Comparison of ENCODE assay signal across 18 cellular contexts in the genomic region with DNA sequence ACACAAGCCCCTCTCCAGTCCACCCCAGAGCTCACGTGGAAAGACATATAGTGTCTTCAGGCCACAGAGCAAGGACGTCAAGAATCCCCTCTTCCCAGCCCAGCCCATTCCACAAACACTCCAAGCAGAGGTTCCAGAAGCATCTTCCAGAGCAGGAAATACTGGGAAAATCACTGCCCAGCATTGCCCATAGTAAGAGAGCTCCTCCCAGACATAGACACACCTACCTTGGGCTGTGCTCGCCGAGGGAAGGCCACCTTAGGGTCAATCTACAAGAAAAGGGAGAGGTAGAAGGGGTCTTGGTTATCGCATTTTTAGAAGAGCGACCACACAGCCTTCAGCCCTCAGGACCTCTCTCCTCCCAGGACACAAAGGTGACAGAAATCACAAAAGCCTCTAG. TPM values are rescaled to one million over a fixed set of nuclear protein-coding genes. Genes with fewer than 3 reads are reported as not detected.
DNase-seq lines count a peak whose midpoint lies in the region; ATAC-seq and TF ChIP-seq lines count a peak whose summit lies in the region.
"Had no signal": no experiment of that assay in that cellular context is flagged by ENCODE, and none has a peak within 500 bp of the region (broad histone marks: within the 10 kb centered on the region; RNA-seq: fewer than 3 reads in every experiment).

No MANE protein-coding gene starts in this region.

- intact Hi-C loops in CD4-positive, alpha-beta T cell (cut with DNase I, micrococcal nuclease): no loop called here

- no peak overlapping the region for H3K27ac Mint-ChIP-seq in CD4-positive, alpha-beta T cell
- peak overlapping the region; percentile 96 to 100 (median 99) for H3K27ac Mint-ChIP-seq in brain
- peak overlapping the region; percentile 7 for H3K27ac Mint-ChIP-seq in mesothelial cell of epicardium
- peak overlapping the region; percentile 98 for H3K27ac Mint-ChIP-seq in progenitor cell of endocrine pancreas

- H3K27me3 Mint-ChIP-seq in CD4-positive, alpha-beta T cell: peaks cover 81% of the 10 kb centered on the region
- H3K27me3 Mint-ChIP-seq in brain: peaks cover 4% of the 10 kb centered on the region
- peaks cover 3% of the 10 kb centered on the region for H3K27me3 Mint-ChIP-seq in mesothelial cell of epicardium (ENCODE audit: low read depth)
- H3K27me3 Mint-ChIP-seq in progenitor cell of endocrine pancreas: no peaks in the 10 kb centered on the region

- POLR2A ChIA-PET in CD4-positive, alpha-beta T cell (lab: Charles Lee): no interaction called here

- no peaks in the 10 kb centered on the region for H3K36me3 Mint-ChIP-seq in CD4-positive, alpha-beta T cell (ENCODE audit: low read depth)
- H3K36me3 Mint-ChIP-seq in brain (peaks cover 22% of the 10 kb centered on the region), mesothelial cell of epicardium (peaks cover 10% of the 10 kb centered on the region), progenitor cell of endocrine pancreas (ENCODE audit: insufficient read depth) (peaks cover 26% of the 10 kb centered on the region)

- CTCF ChIA-PET in CD4-positive, alpha-beta T cell (lab: Charles Lee): no interaction called here

- peaks cover 6% of the 10 kb centered on the region for H3K4me1 Mint-ChIP-seq in CD4-positive, alpha-beta T cell (ENCODE audit: low read depth)
- peaks cover 83% of the 10 kb centered on the region for H3K4me1 Mint-ChIP-seq in brain
- peaks cover 28% of the 10 kb centered on the region for H3K4me1 Mint-ChIP-seq in mesothelial cell of epicardium
- H3K4me1 Mint-ChIP-seq in progenitor cell of endocrine pancreas (ENCODE audit: low read depth): peaks cover 64% of the 10 kb centered on the region

- H3K9me3 Mint-ChIP-seq in CD4-positive, alpha-beta T cell: no peaks in the 10 kb centered on the region
- no peaks in the 10 kb centered on the region for H3K9me3 Mint-ChIP-seq in brain
- H3K9me3 Mint-ChIP-seq in mesothelial cell of epicardium: no peaks in the 10 kb centered on the region
- H3K9me3 Mint-ChIP-seq in progenitor cell of endocrine pancreas (ENCODE audit: low read depth): no peaks in the 10 kb centered on the region

- DNase-seq in CD4-positive, alpha-beta T cell: no peak
- no peak for DNase-seq in mesothelial cell of epicardium (ENCODE audit: low spot score in 2 of 2, unreplicated experiment in 2 of 2)
- no peak for DNase-seq in progenitor cell of endocrine pancreas (ENCODE audit: low spot score, unreplicated experiment)
- no peak for DNase-seq in HCEC 1CT
- DNase-seq in T-helper 1 cell: no peak
- DNase-seq: BE2C, Kasumi-1, MG63, NCI-H1417, NCI-H1694 treated with DMSO at 0.1 percent for 48 hours, NCI-H2081 treated with DMSO at 0.1 percent for 48 hours, NCI-H2171 treated with DMSO at 0.1 percent for 48 hours, NCI-H524 treated with DMSO at 0.1 percent for 48 hours had no signal

- peaks cover 79% of the 10 kb centered on the region for H3K27me3 ChIP-seq in CD4-positive, alpha-beta T cell (ENCODE audit: control insufficient read depth, insufficient read depth, low read length)

- H3K4me3 Mint-ChIP-seq in CD4-positive, alpha-beta T cell: peak overlapping the region; percentile 34
- H3K4me3 Mint-ChIP-seq in brain (peak overlapping the region; percentile 25 to 93 (median 49)), mesothelial cell of epicardium (no peak overlapping the region), progenitor cell of endocrine pancreas (ENCODE audit: low read depth) (peak overlapping the region; percentile 5)

- H3K9me3 ChIP-seq in CD4-positive, alpha-beta T cell (ENCODE audit: control insufficient read depth, low read length): no peaks in the 10 kb centered on the region
- H3K9me3 ChIP-seq: BE2C, MG63 had no signal

- no peak for TF ChIP-seq CTCF in CD4-positive, alpha-beta T cell (IDR thresholded peaks at IDR 0.05)
- TF ChIP-seq CTCF in brain (conservative IDR thresholded peaks at IDR 0.05) (no peak), mesothelial cell of epicardium (IDR thresholded peaks at IDR 0.05; ENCODE audit: unreplicated experiment) (no peak), progenitor cell of endocrine pancreas (IDR thresholded peaks at IDR 0.05; ENCODE audit: unreplicated experiment) (no peak)

- no peak overlapping the region for H3K27ac ChIP-seq in CD4-positive, alpha-beta T cell (ENCODE audit: low read depth, low read length)

- ATAC-seq in CD4-positive, alpha-beta T cell (ENCODE audit: poor library complexity): no peak
- no peak for ATAC-seq in HG03439 (IDR thresholded peaks at IDR 0.05; ENCODE audit: unreplicated experiment)
- ATAC-seq: Right ventricle myocardium inferior had no signal

RNA-seq across cellular contexts. Expression of a gene that starts 4.5 kb away (rescaled TPM):
- total RNA-seq in CD4-positive, alpha-beta T cell: not detected
- 69.7 TPM for polyA plus RNA-seq in brain (ENCODE audit: insufficient read depth, low read depth, low replicate concordance)
- total RNA-seq in mesothelial cell of epicardium: 27.7 to 32.7 TPM (median 28.4 TPM) in 3 replicates
- total RNA-seq in progenitor cell of endocrine pancreas: 122 and 127 TPM in 2 replicates

RNA-seq across cellular contexts. Expression of a gene that starts 36.9 kb away (rescaled TPM):
- not detected for total RNA-seq in CD4-positive, alpha-beta T cell
- not detected for polyA plus RNA-seq in brain (ENCODE audit: insufficient read depth, low read depth, low replicate concordance)
- total RNA-seq in mesothelial cell of epicardium (not detected in 3 replicates), progenitor cell of endocrine pancreas (0.60 TPM in 1 of 2 replicates, not detected in the other)
- total RNA-seq: A673, H1, Right ventricle myocardium inferior had no signal
- polyA plus RNA-seq: H1 had no signal

Comparison
In these comparisons a context has a peak if more than half of its experiments do, and no peak if none do; other contexts are left out.
1. RNA of a gene that starts 4.5 kb away (total RNA-seq): 122 to 127 TPM in progenitor cell of endocrine pancreas and 27.7 to 32.7 TPM in mesothelial cell of epicardium; not detected in CD4-positive, alpha-beta T cell; every median in the first group is over 10 times any median in the second.